Comparison of ENCODE assay signal across 8 cellular contexts in genomic region chr6:46170357-46171289, GRCh38. TPM values are rescaled to one million over a fixed set of nuclear protein-coding genes. Genes with fewer than 3 reads are reported as not detected.
DNase-seq lines count a peak whose midpoint lies in the region; ATAC-seq and TF ChIP-seq lines count a peak whose summit lies in the region.

Gene ENPP5 (minus strand): TSS chr6:46170980. CDS start chr6:46168262, 2,718 bp downstream.

- no peaks in the 10 kb centered on the region for H3K36me3 Mint-ChIP-seq in CD14-positive monocyte

- ATAC-seq in GM19395 (IDR thresholded peaks at IDR 0.05; ENCODE audit: unreplicated experiment) (peak; percentile 84), HG03521 (IDR thresholded peaks at IDR 0.05; ENCODE audit: unreplicated experiment) (peak; percentile 68), Right ventricle myocardium inferior (peak; percentile 94)

- intact Hi-C loops in CD14-positive monocyte (cut with micrococcal nuclease), result no loop called here
- intact Hi-C loops in Right ventricle myocardium inferior (cut with DNase I), result no loop called here

- DNase-seq in CD14-positive monocyte (ENCODE audit: low spot score) (peak; percentile 46), OCI-M1 (lab: John Stamatoyannopoulos, UW) (peak; percentile 35), Right ventricle myocardium inferior (ENCODE audit: missing footprints) (peak; percentile 81), occipital lobe (lab: John Stamatoyannopoulos, UW) (peak; percentile 95), superior temporal gyrus (ENCODE audit: extremely low spot score) (peak; percentile 88)
- DNase-seq in activated naive CD4-positive, alpha-beta T cell treated with Interleukin-2 at 50 U/mL for 16 hours, result peak; percentile 62

- peak within 1 kb of the TSS; percentile 73 to 86 for H3K4me3 Mint-ChIP-seq in CD14-positive monocyte

- H3K27me3 Mint-ChIP-seq in CD14-positive monocyte (ENCODE audit: low read depth in 3 of 3), result peaks cover 12 to 34% (median 27%) of the 10 kb centered on the region in 3 donors

- H3K9me3 Mint-ChIP-seq in CD14-positive monocyte, result peaks cover 0 to 6% (median 0%) of the 10 kb centered on the region in 7 donors

- no peak within 1 kb of the TSS for H3K27ac Mint-ChIP-seq in CD14-positive monocyte

- TF ChIP-seq CTCF in CD14-positive monocyte (IDR thresholded peaks at IDR 0.05), result no peak

- H3K4me1 Mint-ChIP-seq in CD14-positive monocyte, result peaks cover 12% of the 10 kb centered on the region

RNA-seq across cellular contexts. Expression of gene ENPP5, which starts in this region (rescaled TPM):
- not detected for polyA plus RNA-seq in CD14-positive monocyte
- total RNA-seq in Right ventricle myocardium inferior (2.8 TPM), occipital lobe (4.7 TPM)

Comparison
In these comparisons a context has a peak if more than half of its experiments do, and no peak if none do; other contexts are left out.
1. Peak in every context shown above with its lines: DNase-seq and ATAC-seq.
2. Peak in DNase-seq in CD14-positive monocyte; RNA of the gene not detected or under 1 TPM.
3. DNase-seq: peak in every context shown above with its lines; median percentile 95 in occipital lobe; 88 in superior temporal gyrus; 81 in Right ventricle myocardium inferior; 62 in activated naive CD4-positive, alpha-beta T cell treated with Interleukin-2 at 50 U/mL for 16 hours; 46 in CD14-positive monocyte; 35 in OCI-M1.